In the genomic region with DNA sequence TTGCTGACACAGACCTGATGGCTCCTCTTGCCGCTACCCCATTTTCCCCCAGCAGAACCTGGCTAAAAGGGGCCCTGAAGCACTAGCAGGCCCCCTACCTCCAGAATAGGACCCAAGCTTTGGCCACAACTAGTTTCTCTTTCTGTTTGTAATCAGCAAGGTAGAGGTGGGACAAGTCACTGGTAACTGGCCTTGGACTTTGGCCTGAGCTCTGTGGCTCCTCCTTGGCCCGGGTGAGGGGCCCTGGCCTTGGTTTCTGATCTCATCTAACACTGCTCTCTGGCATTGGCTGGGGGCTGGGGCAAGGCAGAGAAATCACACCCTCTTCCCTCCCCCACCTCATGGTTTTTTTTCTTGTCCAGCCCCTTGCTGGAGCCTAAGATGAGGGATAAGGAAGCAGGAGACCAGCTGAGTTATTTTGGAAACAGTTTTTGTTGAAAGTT, we compare ENCODE assay signal across 1 cellular context.
TF ChIP-seq lines count a peak whose summit lies in the region.

No MANE protein-coding gene starts in this region.

TF ChIP-seq in HepG2, 621 proteins besides CTCF, POLR2A, EP300 and RAD21 (continues in another document):
- 0 out of 2 replicates have a peak, but pooled peaks have one; percentile 9 for TF ChIP-seq RFX5 (IDR thresholded peaks at IDR 0.05; ENCODE audit: low read depth, low read length)
- TF ChIP-seq LCORL (IDR thresholded peaks at IDR 0.05) = no peak
- TF ChIP-seq LCORL (CRISPR knock-in tag; IDR thresholded peaks at IDR 0.05) = peak; percentile 60
- TF ChIP-seq BCL6 (CRISPR knock-in tag; IDR thresholded peaks at IDR 0.05) = 0 out of 2 replicates have a peak, but pooled peaks have one; percentile 8
- TF ChIP-seq, protein P1, sequence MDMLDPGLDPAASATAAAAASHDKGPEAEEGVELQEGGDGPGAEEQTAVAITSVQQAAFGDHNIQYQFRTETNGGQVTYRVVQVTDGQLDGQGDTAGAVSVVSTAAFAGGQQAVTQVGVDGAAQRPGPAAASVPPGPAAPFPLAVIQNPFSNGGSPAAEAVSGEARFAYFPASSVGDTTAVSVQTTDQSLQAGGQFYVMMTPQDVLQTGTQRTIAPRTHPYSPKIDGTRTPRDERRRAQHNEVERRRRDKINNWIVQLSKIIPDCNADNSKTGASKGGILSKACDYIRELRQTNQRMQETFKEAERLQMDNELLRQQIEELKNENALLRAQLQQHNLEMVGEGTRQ (IDR thresholded peaks at IDR 0.05; ENCODE audit: low read depth, low read length) = no peak
- TF ChIP-seq, protein P1 (CRISPR knock-in tag; IDR thresholded peaks at IDR 0.05; ENCODE audit: borderline replicate concordance) = no peak
- TF ChIP-seq ZNF629 (CRISPR knock-in tag; conservative IDR thresholded peaks at IDR 0.05) = no peak
- TF ChIP-seq ZNF556 (CRISPR knock-in tag; IDR thresholded peaks at IDR 0.05; ENCODE audit: borderline replicate concordance) = peak; percentile 54; the same call in 1 of the 2 replicates
- peak; percentile 96 for TF ChIP-seq RBM22 (optimal IDR thresholded peaks at IDR 0.05; ENCODE audit: low read length)
- TF ChIP-seq, protein P2, sequence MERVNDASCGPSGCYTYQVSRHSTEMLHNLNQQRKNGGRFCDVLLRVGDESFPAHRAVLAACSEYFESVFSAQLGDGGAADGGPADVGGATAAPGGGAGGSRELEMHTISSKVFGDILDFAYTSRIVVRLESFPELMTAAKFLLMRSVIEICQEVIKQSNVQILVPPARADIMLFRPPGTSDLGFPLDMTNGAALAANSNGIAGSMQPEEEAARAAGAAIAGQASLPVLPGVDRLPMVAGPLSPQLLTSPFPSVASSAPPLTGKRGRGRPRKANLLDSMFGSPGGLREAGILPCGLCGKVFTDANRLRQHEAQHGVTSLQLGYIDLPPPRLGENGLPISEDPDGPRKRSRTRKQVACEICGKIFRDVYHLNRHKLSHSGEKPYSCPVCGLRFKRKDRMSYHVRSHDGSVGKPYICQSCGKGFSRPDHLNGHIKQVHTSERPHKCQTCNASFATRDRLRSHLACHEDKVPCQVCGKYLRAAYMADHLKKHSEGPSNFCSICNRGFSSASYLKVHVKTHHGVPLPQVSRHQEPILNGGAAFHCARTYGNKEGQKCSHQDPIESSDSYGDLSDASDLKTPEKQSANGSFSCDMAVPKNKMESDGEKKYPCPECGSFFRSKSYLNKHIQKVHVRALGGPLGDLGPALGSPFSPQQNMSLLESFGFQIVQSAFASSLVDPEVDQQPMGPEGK (CRISPR knock-in tag; IDR thresholded peaks at IDR 0.05) = peak; percentile 91
- TF ChIP-seq ZNF263 (CRISPR knock-in tag; IDR thresholded peaks at IDR 0.05) = no peak; the same call in 1 of the 2 replicates
- TF ChIP-seq SOX6 (IDR thresholded peaks at IDR 0.05) = no peak
- peak; percentile 63; the same call in 1 of the 2 replicates for TF ChIP-seq SOX6 (CRISPR knock-in tag; IDR thresholded peaks at IDR 0.05)
- TF ChIP-seq, protein P3, sequence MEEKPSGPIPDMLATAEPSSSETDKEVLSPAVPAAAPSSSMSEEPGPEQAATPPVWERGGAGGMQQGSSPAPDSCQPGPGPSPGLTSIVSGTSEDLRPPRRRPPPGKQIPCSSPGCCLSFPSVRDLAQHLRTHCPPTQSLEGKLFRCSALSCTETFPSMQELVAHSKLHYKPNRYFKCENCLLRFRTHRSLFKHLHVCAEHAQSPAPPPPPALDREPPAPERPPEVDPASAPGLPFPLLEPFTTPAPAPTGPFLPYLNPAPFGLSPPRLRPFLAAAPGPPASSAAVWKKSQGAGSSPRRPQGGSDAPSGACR (CRISPR knock-in tag; IDR thresholded peaks at IDR 0.05) = peak; percentile 27; the same call in 1 of the 2 replicates
- TF ChIP-seq, protein P4, sequence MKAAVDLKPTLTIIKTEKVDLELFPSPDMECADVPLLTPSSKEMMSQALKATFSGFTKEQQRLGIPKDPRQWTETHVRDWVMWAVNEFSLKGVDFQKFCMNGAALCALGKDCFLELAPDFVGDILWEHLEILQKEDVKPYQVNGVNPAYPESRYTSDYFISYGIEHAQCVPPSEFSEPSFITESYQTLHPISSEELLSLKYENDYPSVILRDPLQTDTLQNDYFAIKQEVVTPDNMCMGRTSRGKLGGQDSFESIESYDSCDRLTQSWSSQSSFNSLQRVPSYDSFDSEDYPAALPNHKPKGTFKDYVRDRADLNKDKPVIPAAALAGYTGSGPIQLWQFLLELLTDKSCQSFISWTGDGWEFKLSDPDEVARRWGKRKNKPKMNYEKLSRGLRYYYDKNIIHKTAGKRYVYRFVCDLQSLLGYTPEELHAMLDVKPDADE (CRISPR knock-in tag; IDR thresholded peaks at IDR 0.05) = no peak
- TF ChIP-seq ZMYM4 (CRISPR knock-in tag; IDR thresholded peaks at IDR 0.05) = 0 out of 2 replicates have a peak, but pooled peaks have one; percentile 36
- TF ChIP-seq BORCS8-MEF2B (CRISPR knock-in tag; IDR thresholded peaks at IDR 0.05) = peak; percentile 21; the same call in 1 of the 2 replicates
- peak; percentile 59; the same call in 1 of the 2 replicates for TF ChIP-seq MEF2D (CRISPR knock-in tag; IDR thresholded peaks at IDR 0.05)
- no peak for TF ChIP-seq ZNF672 (CRISPR knock-in tag; IDR thresholded peaks at IDR 0.05)
- TF ChIP-seq, protein P5, sequence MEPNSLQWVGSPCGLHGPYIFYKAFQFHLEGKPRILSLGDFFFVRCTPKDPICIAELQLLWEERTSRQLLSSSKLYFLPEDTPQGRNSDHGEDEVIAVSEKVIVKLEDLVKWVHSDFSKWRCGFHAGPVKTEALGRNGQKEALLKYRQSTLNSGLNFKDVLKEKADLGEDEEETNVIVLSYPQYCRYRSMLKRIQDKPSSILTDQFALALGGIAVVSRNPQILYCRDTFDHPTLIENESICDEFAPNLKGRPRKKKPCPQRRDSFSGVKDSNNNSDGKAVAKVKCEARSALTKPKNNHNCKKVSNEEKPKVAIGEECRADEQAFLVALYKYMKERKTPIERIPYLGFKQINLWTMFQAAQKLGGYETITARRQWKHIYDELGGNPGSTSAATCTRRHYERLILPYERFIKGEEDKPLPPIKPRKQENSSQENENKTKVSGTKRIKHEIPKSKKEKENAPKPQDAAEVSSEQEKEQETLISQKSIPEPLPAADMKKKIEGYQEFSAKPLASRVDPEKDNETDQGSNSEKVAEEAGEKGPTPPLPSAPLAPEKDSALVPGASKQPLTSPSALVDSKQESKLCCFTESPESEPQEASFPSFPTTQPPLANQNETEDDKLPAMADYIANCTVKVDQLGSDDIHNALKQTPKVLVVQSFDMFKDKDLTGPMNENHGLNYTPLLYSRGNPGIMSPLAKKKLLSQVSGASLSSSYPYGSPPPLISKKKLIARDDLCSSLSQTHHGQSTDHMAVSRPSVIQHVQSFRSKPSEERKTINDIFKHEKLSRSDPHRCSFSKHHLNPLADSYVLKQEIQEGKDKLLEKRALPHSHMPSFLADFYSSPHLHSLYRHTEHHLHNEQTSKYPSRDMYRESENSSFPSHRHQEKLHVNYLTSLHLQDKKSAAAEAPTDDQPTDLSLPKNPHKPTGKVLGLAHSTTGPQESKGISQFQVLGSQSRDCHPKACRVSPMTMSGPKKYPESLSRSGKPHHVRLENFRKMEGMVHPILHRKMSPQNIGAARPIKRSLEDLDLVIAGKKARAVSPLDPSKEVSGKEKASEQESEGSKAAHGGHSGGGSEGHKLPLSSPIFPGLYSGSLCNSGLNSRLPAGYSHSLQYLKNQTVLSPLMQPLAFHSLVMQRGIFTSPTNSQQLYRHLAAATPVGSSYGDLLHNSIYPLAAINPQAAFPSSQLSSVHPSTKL (CRISPR knock-in tag; IDR thresholded peaks at IDR 0.05) = peak; percentile 78
- TF ChIP-seq TBX3 (IDR thresholded peaks at IDR 0.05; ENCODE audit: borderline replicate concordance) = 0 out of 2 replicates have a peak, but pooled peaks have one; percentile 27
- peak; percentile 50; the same call in 1 of the 2 replicates for TF ChIP-seq HDAC1 (CRISPR knock-in tag; IDR thresholded peaks at IDR 0.05)
- TF ChIP-seq, protein P6, sequence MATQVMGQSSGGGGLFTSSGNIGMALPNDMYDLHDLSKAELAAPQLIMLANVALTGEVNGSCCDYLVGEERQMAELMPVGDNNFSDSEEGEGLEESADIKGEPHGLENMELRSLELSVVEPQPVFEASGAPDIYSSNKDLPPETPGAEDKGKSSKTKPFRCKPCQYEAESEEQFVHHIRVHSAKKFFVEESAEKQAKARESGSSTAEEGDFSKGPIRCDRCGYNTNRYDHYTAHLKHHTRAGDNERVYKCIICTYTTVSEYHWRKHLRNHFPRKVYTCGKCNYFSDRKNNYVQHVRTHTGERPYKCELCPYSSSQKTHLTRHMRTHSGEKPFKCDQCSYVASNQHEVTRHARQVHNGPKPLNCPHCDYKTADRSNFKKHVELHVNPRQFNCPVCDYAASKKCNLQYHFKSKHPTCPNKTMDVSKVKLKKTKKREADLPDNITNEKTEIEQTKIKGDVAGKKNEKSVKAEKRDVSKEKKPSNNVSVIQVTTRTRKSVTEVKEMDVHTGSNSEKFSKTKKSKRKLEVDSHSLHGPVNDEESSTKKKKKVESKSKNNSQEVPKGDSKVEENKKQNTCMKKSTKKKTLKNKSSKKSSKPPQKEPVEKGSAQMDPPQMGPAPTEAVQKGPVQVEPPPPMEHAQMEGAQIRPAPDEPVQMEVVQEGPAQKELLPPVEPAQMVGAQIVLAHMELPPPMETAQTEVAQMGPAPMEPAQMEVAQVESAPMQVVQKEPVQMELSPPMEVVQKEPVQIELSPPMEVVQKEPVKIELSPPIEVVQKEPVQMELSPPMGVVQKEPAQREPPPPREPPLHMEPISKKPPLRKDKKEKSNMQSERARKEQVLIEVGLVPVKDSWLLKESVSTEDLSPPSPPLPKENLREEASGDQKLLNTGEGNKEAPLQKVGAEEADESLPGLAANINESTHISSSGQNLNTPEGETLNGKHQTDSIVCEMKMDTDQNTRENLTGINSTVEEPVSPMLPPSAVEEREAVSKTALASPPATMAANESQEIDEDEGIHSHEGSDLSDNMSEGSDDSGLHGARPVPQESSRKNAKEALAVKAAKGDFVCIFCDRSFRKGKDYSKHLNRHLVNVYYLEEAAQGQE (IDR thresholded peaks at IDR 0.05; ENCODE audit: borderline replicate concordance in 1 of 2, low read depth in 1 of 2, low read length in 2 of 2) = 0 out of 4 replicates have a peak, but pooled peaks of 1 of the 2 experiments have one; percentile 27
- TF ChIP-seq ATF7 (IDR thresholded peaks at IDR 0.05) = no peak
- 0 out of 2 replicates have a peak, but pooled peaks have one; percentile 62 for TF ChIP-seq ATF7 (CRISPR knock-in tag; IDR thresholded peaks at IDR 0.05)
- TF ChIP-seq KDM3A (CRISPR knock-in tag; IDR thresholded peaks at IDR 0.05; ENCODE audit: low read depth) = 0 out of 2 replicates have a peak, but pooled peaks have one; percentile 15
- TF ChIP-seq PHF8 (CRISPR knock-in tag; IDR thresholded peaks at IDR 0.05) = peak; percentile 38; the same call in 1 of the 2 replicates
- no peak for TF ChIP-seq NFRKB (IDR thresholded peaks at IDR 0.05)
- TF ChIP-seq ERF (CRISPR knock-in tag; IDR thresholded peaks at IDR 0.05) = 0 out of 2 replicates have a peak, but pooled peaks have one; percentile 39
- peak; percentile 66 for TF ChIP-seq TEAD3 (CRISPR knock-in tag; optimal IDR thresholded peaks at IDR 0.05; ENCODE audit: borderline replicate concordance)
- TF ChIP-seq ESRRA (CRISPR knock-in tag; IDR thresholded peaks at IDR 0.05; ENCODE audit: low read depth) = peak; percentile 67; the same call in 1 of the 2 replicates
- TF ChIP-seq MAFK (conservative IDR thresholded peaks at IDR 0.05 in 1 of 2, IDR thresholded peaks at IDR 0.05 in 1 of 2; ENCODE audit: low read length in 2 of 2) = no peak
- no peak for TF ChIP-seq SOX13 (IDR thresholded peaks at IDR 0.05)
- TF ChIP-seq SOX13 (CRISPR knock-in tag; conservative IDR thresholded peaks at IDR 0.05 in 1 of 2, IDR thresholded peaks at IDR 0.05 in 1 of 2) = peak in 1 of 2 experiments; percentile 48; a peak in 2 of 4 replicates
- TF ChIP-seq, protein P7, sequence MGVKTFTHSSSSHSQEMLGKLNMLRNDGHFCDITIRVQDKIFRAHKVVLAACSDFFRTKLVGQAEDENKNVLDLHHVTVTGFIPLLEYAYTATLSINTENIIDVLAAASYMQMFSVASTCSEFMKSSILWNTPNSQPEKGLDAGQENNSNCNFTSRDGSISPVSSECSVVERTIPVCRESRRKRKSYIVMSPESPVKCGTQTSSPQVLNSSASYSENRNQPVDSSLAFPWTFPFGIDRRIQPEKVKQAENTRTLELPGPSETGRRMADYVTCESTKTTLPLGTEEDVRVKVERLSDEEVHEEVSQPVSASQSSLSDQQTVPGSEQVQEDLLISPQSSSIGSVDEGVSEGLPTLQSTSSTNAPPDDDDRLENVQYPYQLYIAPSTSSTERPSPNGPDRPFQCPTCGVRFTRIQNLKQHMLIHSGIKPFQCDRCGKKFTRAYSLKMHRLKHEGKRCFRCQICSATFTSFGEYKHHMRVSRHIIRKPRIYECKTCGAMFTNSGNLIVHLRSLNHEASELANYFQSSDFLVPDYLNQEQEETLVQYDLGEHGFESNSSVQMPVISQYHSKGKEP (CRISPR knock-in tag; IDR thresholded peaks at IDR 0.05) = 0 out of 2 replicates have a peak, but pooled peaks have one; percentile 11
- TF ChIP-seq, protein P8, sequence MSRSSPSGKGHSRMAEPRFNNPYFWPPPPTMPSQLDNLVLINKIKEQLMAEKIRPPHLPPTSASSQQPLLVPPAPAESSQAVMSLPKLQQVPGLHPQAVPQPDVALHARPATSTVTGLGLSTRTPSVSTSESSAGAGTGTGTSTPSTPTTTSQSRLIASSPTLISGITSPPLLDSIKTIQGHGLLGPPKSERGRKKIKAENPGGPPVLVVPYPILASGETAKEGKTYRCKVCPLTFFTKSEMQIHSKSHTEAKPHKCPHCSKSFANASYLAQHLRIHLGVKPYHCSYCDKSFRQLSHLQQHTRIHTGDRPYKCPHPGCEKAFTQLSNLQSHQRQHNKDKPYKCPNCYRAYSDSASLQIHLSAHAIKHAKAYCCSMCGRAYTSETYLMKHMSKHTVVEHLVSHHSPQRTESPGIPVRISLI (CRISPR knock-in tag; IDR thresholded peaks at IDR 0.05; ENCODE audit: borderline replicate concordance) = peak; percentile 85
- TF ChIP-seq ZNF12 (CRISPR knock-in tag; IDR thresholded peaks at IDR 0.05) = 0 out of 2 replicates have a peak, but pooled peaks have one; percentile 38
- TF ChIP-seq TARDBP (CRISPR knock-in tag; IDR thresholded peaks at IDR 0.05) = peak; percentile 55; the same call in 1 of the 2 replicates
- TF ChIP-seq MED1 (CRISPR knock-in tag; IDR thresholded peaks at IDR 0.05) = peak; percentile 50; the same call in 1 of the 2 replicates
- no peak for TF ChIP-seq ZNF10 (CRISPR knock-in tag; IDR thresholded peaks at IDR 0.05; ENCODE audit: borderline replicate concordance, low read depth)
- TF ChIP-seq, protein P9, sequence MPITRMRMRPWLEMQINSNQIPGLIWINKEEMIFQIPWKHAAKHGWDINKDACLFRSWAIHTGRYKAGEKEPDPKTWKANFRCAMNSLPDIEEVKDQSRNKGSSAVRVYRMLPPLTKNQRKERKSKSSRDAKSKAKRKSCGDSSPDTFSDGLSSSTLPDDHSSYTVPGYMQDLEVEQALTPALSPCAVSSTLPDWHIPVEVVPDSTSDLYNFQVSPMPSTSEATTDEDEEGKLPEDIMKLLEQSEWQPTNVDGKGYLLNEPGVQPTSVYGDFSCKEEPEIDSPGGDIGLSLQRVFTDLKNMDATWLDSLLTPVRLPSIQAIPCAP (CRISPR knock-in tag; IDR thresholded peaks at IDR 0.05; ENCODE audit: low read depth) = peak; percentile 98
- TF ChIP-seq ZNF350 (CRISPR knock-in tag; IDR thresholded peaks at IDR 0.05; ENCODE audit: borderline replicate concordance, low read depth) = peak; percentile 71
- TF ChIP-seq PAF1 (CRISPR knock-in tag; IDR thresholded peaks at IDR 0.05) = peak; percentile 78; the same call in 1 of the 2 replicates
